In the genomic region with DNA sequence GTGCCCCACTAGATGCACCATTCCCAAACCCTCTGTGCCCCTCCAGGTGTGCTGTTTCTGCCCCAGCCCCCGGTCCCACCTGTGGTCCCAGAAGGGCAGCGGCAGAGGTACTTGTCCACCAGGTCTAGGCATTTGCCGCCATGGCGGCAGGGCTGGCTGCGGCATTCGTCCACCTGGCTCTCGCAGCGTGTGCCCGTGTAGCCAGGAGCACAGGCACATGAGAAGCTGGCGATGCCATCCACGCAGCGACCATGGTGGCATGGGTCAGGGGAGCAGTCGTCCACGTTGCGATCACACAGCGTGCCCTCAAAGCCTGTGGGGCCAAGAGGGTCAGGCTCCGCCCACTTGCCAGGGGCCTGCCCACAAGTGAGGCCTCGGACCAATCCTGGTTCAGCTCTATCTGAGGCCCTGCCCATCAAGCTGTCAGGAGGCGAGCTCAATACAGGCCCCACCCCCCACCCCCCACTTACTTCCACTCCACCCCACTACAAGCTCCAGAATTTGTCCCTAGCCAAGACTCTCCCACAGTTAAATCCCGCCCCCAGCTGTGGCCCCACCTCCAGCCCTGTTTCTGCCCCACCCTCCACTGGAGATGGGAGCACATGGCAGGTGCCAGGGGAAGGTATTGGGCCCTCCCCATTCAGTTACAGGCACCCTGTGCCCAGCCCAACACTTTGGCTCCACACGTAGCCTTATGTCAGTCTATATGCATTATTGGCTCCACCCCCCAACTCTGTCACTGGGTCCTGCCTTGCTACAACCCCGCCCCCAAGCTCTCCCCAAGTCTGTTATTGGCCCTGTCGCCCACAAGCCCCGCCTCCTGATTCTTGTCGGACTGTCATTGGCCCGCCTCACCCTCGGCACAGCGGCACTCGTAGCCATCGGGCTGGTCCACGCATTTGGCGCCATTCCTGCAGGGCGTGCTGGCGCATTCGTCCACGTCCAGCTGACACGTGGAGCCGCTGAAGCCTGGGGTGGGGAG, we compare ENCODE assay signal across 14 cellular contexts. TPM values are rescaled to one million over a fixed set of nuclear protein-coding genes. Genes with fewer than 3 reads are reported as not detected.
DNase-seq lines count a peak whose midpoint lies in the region; ATAC-seq, FAIRE-seq and TF ChIP-seq lines count a peak whose summit lies in the region.
"Had no signal": no experiment of that assay in that cellular context is flagged by ENCODE, and none has a peak within 500 bp of the region (broad histone marks: within the 10 kb centered on the region; RNA-seq: fewer than 3 reads in every experiment).

No MANE protein-coding gene starts in this region.

- TF ChIP-seq POLR2A in A549 (IDR thresholded peaks at IDR 0.05; ENCODE audit: low read length) = no peak

- no peak overlapping the region for H3K4me3 ChIP-seq in A549
- no peak overlapping the region for H3K4me3 ChIP-seq in BE2C (ENCODE audit: low read depth, low read length)
- H3K4me3 ChIP-seq: heart left ventricle had no signal

- no peak for TF ChIP-seq RAD21 in A549 (conservative IDR thresholded peaks at IDR 0.05 in 1 of 2, IDR thresholded peaks at IDR 0.05 in 1 of 2)

- H3K4me1 ChIP-seq in A549 = no peaks in the 10 kb centered on the region
- no peaks in the 10 kb centered on the region for H3K4me1 ChIP-seq in BE2C
- H3K4me1 ChIP-seq: heart left ventricle had no signal

- POLR2A ChIA-PET in A549 (lab: Yijun Ruan, JAX) = no interaction called here

- 91% methylated on average over 26 of the region's 38 CpGs for WGBS in A549 (ENCODE audit: missing lambda C conversion rate)

- ATAC-seq in A549 (peak; percentile 64 to 72; a peak in 5 of 6 replicates), esophagus mucosa (peak; percentile 73), HG03565 (IDR thresholded peaks at IDR 0.05; ENCODE audit: unreplicated experiment) (no peak)

- TF ChIP-seq CTCF in A549 (IDR thresholded peaks at IDR 0.05) (no peak), BE2C (IDR thresholded peaks at IDR 0.05; ENCODE audit: low read depth, low read length) (no peak)

- TF ChIP-seq EP300 in A549 (IDR thresholded peaks at IDR 0.05) = no peak

- no peak overlapping the region for H3K4me2 ChIP-seq in A549

- H3K27me3 ChIP-seq in BE2C = no peaks in the 10 kb centered on the region
- H3K27me3 ChIP-seq: heart left ventricle had no signal

- no peak overlapping the region for H3K27ac ChIP-seq in A549
- H3K27ac ChIP-seq: heart left ventricle had no signal

- DNase-seq in A549 (ENCODE audit: low read depth in 1 of 2, low spot score in 1 of 2) (peak in 1 of 2 experiments; percentile 42), BE2C (peak; percentile 44), NCI-H1930 (lab: John Stamatoyannopoulos, UW) (peak; percentile 25 to 38), NCI-H345 (lab: John Stamatoyannopoulos, UW) (no peak), NCI-H524 treated with DMSO at 0.1 percent for 48 hours (lab: John Stamatoyannopoulos, UW) (no peak)
- DNase-seq: activated CD4-positive, alpha-beta T cell treated with anti-CD3 and anti-CD28 coated beads for 1 hour; heart left ventricle; NCI-H69; T-helper 1 cell had no signal

- H3K9me3 ChIP-seq in A549 = no peaks in the 10 kb centered on the region
- H3K9me3 ChIP-seq in BE2C = no peaks in the 10 kb centered on the region
- H3K9me3 ChIP-seq: heart left ventricle had no signal

- FAIRE-seq in A549 (lab: Jason Lieb, UNC) = no peak

- CTCF ChIA-PET in A549 (lab: Yijun Ruan, JAX) = no interaction called here

- H3K36me3 ChIP-seq in BE2C = no peaks in the 10 kb centered on the region

TF ChIP-seq in A549, 52 proteins besides CTCF, POLR2A, EP300 and RAD21:
- TF ChIP-seq RNF2 (IDR thresholded peaks at IDR 0.05; ENCODE audit: borderline replicate concordance, low read depth) = no peak
- TF ChIP-seq MAZ (IDR thresholded peaks at IDR 0.05; ENCODE audit: borderline replicate concordance, low read depth, low read length) = no peak
- TF ChIP-seq JUNB (IDR thresholded peaks at IDR 0.05) = no peak
- no peak for TF ChIP-seq NR3C1 (IDR thresholded peaks at IDR 0.05)
- TF ChIP-seq ZSCAN20 (CRISPR knock-in tag; IDR thresholded peaks at IDR 0.05) = no peak
- TF ChIP-seq E2F6 (IDR thresholded peaks at IDR 0.05; ENCODE audit: borderline replicate concordance, low read depth) = no peak
TF ChIP-seq in A549: peak in this region for 0.

RNA-seq across cellular contexts. Expression of gene NOTCH3, which starts 13.5 kb away (rescaled TPM):
- polyA plus RNA-seq in A549 (2011; rRNA removed) (14.7 and 21.3 TPM in 2 replicates), A549 (2017; fragmentation: RNase III; extraction: RNeasy Plus Mini Kit Qiagen cat#74134 plus additional on column Dnase treatment) (6.4 to 9.5 TPM (median 6.9 TPM) in 3 replicates)
- 10.3 and 14.2 TPM in 2 replicates for polyA plus RNA-seq in A549 (2012; cell fraction: cytosol; rRNA removed)
- 21.9 and 40.9 TPM in 2 replicates for polyA plus RNA-seq in A549 (2012; cell fraction: nucleus; rRNA removed)
- polyA minus RNA-seq in A549 (2011; rRNA and poly(A)+ RNA removed) = 46.6 and 49.9 TPM in 2 replicates
- 0.36 TPM for polyA plus RNA-seq in BE2C (2012; ENCODE audit: insufficient read depth, insufficient read length, low read depth)
- total RNA-seq in esophagus mucosa = 149 TPM
- total RNA-seq: activated T-helper 2 cell treated with anti-CD3 and anti-CD28 coated beads, Interferon-gamma antibody, Interleukin-2, Interleukin-4, amounts not matched to agents 10 μg/mL and 5 μg/mL and 100 μg/mL, durations not matched to agents 14 hours and 24 hours and 36 hours had no signal

RNA-seq across cellular contexts. Expression of gene EPHX3, which starts 44.9 kb away (rescaled TPM):
- 0.12 and 0.29 TPM in 2 replicates for polyA plus RNA-seq in A549 (2011; rRNA removed)
- 0.21 and 0.22 TPM in 2 replicates for polyA plus RNA-seq in A549 (2012; cell fraction: cytosol; rRNA removed)
- 1.5 and 1.7 TPM in 2 replicates for polyA plus RNA-seq in A549 (2012; cell fraction: nucleus; rRNA removed)
- 0.05 to 0.08 TPM (median 0.08 TPM) in 3 replicates for polyA plus RNA-seq in A549 (2017; fragmentation: RNase III; extraction: RNeasy Plus Mini Kit Qiagen cat#74134 plus additional on column Dnase treatment)
- 0.29 and 0.91 TPM in 2 replicates for polyA minus RNA-seq in A549 (2011; rRNA and poly(A)+ RNA removed)
- polyA plus RNA-seq in BE2C (2012; ENCODE audit: insufficient read depth, insufficient read length, low read depth) = not detected
- total RNA-seq in esophagus mucosa = 34.6 TPM
- total RNA-seq: G401, RPMI7951 had no signal

Comparison
In these comparisons a context has a peak if more than half of its experiments do, and no peak if none do; other contexts are left out.
1. DNase-seq: peak in BE2C (single experiment) and NCI-H1930 (2 of 2); none in NCI-H345 (single experiment) and NCI-H524 treated with DMSO at 0.1 percent for 48 hours (single experiment).